In the genomic region with DNA sequence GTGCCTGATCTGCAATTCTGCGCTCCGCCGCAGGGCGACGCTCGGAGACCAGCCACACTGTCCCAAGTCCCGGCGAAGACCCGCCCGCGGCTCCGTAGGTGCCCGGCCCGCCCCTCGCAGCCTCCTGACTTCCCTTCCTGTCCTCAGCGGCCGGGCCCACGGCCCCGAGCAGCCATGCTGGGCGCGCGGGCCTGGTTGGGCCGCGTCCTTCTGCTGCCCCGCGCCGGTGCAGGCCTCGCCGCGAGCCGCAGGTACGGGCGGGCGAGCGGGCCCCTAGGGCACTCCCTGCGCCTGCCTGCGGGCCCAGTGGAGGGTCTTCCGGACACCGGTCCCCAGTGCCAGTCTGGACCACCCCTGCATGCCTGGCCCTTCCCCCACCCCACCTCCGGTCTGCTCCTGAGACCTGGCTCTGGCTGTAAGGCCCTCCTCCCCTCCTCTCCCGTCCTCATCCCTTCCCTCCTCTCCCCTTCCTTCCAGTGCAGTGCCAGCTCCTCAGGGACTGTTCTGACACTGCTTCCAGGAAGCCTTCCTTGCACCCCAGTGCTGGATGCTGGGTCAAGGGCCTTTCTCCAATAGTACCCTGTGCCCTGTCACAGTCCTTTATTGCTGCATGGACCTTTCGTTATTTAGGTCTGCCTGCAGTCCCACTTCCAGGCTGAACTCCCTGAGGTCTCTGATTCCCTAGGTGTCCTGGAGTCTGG, we compare ENCODE assay signal across 8 cellular contexts. TPM values are rescaled to one million over a fixed set of nuclear protein-coding genes. Genes with fewer than 3 reads are reported as not detected.
DNase-seq lines count a peak whose midpoint lies in the region; ATAC-seq and TF ChIP-seq lines count a peak whose summit lies in the region.

A gene (plus strand): TSS at position 140 of the 701 bp plus-strand sequence. CDS start 35 bp downstream, at position 175.

- H3K27ac Mint-ChIP-seq in activated CD4-positive, alpha-beta memory T cell treated with anti-CD3 and anti-CD28 coated beads, Interleukin-2, amount 10 ng/mL, durations not matched to agents 7 days and 5 days, result peak within 1 kb of the TSS; percentile 44

- peak within 1 kb of the TSS; percentile 73 for H3K4me3 Mint-ChIP-seq in activated CD4-positive, alpha-beta memory T cell treated with anti-CD3 and anti-CD28 coated beads, Interleukin-2, amount 10 ng/mL, durations not matched to agents 7 days and 5 days

- TF ChIP-seq CTCF in BJ (IDR thresholded peaks at IDR 0.05; ENCODE audit: insufficient read depth, low read depth, low read length) (peak; percentile 96), lung (IDR thresholded peaks at IDR 0.05; ENCODE audit: control extremely low read depth, extremely low read depth) (peak; percentile 96)

- H3K27me3 ChIP-seq in BJ (ENCODE audit: control insufficient read depth, insufficient read depth, low read length) (no peaks in the 10 kb centered on the region), lung (ENCODE audit: control insufficient read depth, insufficient read depth) (no peaks in the 10 kb centered on the region)

- ATAC-seq in HG03457 (IDR thresholded peaks at IDR 0.05; ENCODE audit: unreplicated experiment) (peak; percentile 56), lung (ENCODE audit: insufficient read depth, low FRiP score) (peak; percentile 87)

- peaks cover 23% of the 10 kb centered on the region for H3K4me1 Mint-ChIP-seq in activated CD4-positive, alpha-beta memory T cell treated with anti-CD3 and anti-CD28 coated beads, Interleukin-2, amount 10 ng/mL, durations not matched to agents 7 days and 5 days

- H3K36me3 Mint-ChIP-seq in activated CD4-positive, alpha-beta memory T cell treated with anti-CD3 and anti-CD28 coated beads, Interleukin-2, amount 10 ng/mL, durations not matched to agents 7 days and 5 days (ENCODE audit: low read depth), result no peaks in the 10 kb centered on the region

- 3 to 4% methylated on average over 25 to 42 of the region's 42 CpGs for WGBS in lung, 2 donors

- peak; percentile 29 for DNase-seq in BJ (ENCODE audit: low read depth)
- DNase-seq in GM19238 (ENCODE audit: insufficient read length, low spot score), result peak; percentile 82
- DNase-seq in NCI-H69 (lab: John Stamatoyannopoulos, UW), result peak; percentile 96
- peak; percentile 90 for DNase-seq in activated CD4-positive, alpha-beta memory T cell treated with anti-CD3 and anti-CD28 coated beads, Interleukin-2, amount 10 ng/mL, durations not matched to agents 7 days and 5 days
- DNase-seq in ecto neural progenitor cell (ENCODE audit: low spot score), result peak; percentile 96
- peak; percentile 89 for DNase-seq in lung (ENCODE audit: low spot score)
- peak; percentile 66 to 89 (median 76) for DNase-seq in stimulated activated CD4-positive, alpha-beta T cell treated with anti-CD3 and anti-CD28 coated beads, TNF-alpha, amount 100 ng/mL, for 24 hours (ENCODE audit: low read depth in 3 of 3)

- H3K27me3 Mint-ChIP-seq in activated CD4-positive, alpha-beta memory T cell treated with anti-CD3 and anti-CD28 coated beads, Interleukin-2, amount 10 ng/mL, durations not matched to agents 7 days and 5 days, result peaks cover 19% of the 10 kb centered on the region

- H3K4me1 ChIP-seq in lung (ENCODE audit: control insufficient read depth in 2 of 2, insufficient read depth in 2 of 2, low read length in 2 of 2), result peaks cover 0 to 8% of the 10 kb centered on the region in 2 donors

- peaks cover 15% of the 10 kb centered on the region for H3K36me3 ChIP-seq in BJ (ENCODE audit: control insufficient read depth, insufficient read depth, low read length)
- H3K36me3 ChIP-seq in lung (ENCODE audit: control insufficient read depth in 2 of 2, insufficient read depth in 2 of 2, low read length in 2 of 2), result peaks cover 0 to 1% of the 10 kb centered on the region in 2 donors

- H3K9me3 ChIP-seq in lung (ENCODE audit: control insufficient read depth in 2 of 2, insufficient read depth in 1 of 2, low read length in 1 of 2), result no peaks in the 10 kb centered on the region

- H3K27ac ChIP-seq in lung (ENCODE audit: low read depth in 1 of 2, low read length in 1 of 2), result peak within 1 kb of the TSS; percentile 66 to 75

- CTCF ChIA-PET in BJ (lab: Yijun Ruan, JAX), result interaction anchor here (0.7 to 8.2 kb wide), 19 partner anchors 9 to 306 kb away, joined by 3 to 186 read pairs (median 3); a partner anchor contains a TSS
- CTCF ChIA-PET in activated CD4-positive, alpha-beta memory T cell treated with anti-CD3 and anti-CD28 coated beads, Interleukin-2, amount 10 ng/mL, durations not matched to agents 7 days and 5 days (lab: Charles Lee), result interaction anchor here (0.6 to 2.5 kb wide), 6 partner anchors 78 to 432 kb away, joined by 3 to 10 read pairs (median 4); no protein-coding TSS in a partner anchor

- peak within 1 kb of the TSS; percentile 52 for H3K4me3 ChIP-seq in BJ (ENCODE audit: low read depth, low read length)
- H3K4me3 ChIP-seq in lung, result peak within 1 kb of the TSS; percentile 48

- POLR2A ChIA-PET in BJ (lab: Charles Lee), result no interaction called here
- POLR2A ChIA-PET in activated CD4-positive, alpha-beta memory T cell treated with anti-CD3 and anti-CD28 coated beads, Interleukin-2, amount 10 ng/mL, durations not matched to agents 7 days and 5 days (lab: Charles Lee), result interaction anchor here (1.8 kb wide), 1 partner anchor 80 kb away, joined by 3 read pairs; no protein-coding TSS in a partner anchor

- no peaks in the 10 kb centered on the region for H3K9me3 Mint-ChIP-seq in activated CD4-positive, alpha-beta memory T cell treated with anti-CD3 and anti-CD28 coated beads, Interleukin-2, amount 10 ng/mL, durations not matched to agents 7 days and 5 days

RNA-seq across cellular contexts. Expression of the gene that starts here (rescaled TPM):
- polyA plus RNA-seq in BJ (2011; rRNA removed) (27.7 and 46.4 TPM in 2 replicates), lung (10 to 100 TPM; 10.5 to 25.8 TPM)
- 27.6 and 31.0 TPM in 2 replicates for polyA minus RNA-seq in BJ (2011; rRNA and poly(A)+ RNA removed)
- 10 to 100 TPM; 14.5 to 17.8 TPM for total RNA-seq in activated CD4-positive, alpha-beta memory T cell treated with anti-CD3 and anti-CD28 coated beads, Interleukin-2, amount 10 ng/mL, durations not matched to agents 7 days and 5 days
- total RNA-seq in lung, result 10 to 100 TPM; 32.3 to 37.8 TPM

Comparison
In these comparisons a context has a peak if more than half of its experiments do, and no peak if none do; other contexts are left out.
1. Peak in every context shown above with its lines: DNase-seq, ATAC-seq, H3K4me3 ChIP-seq and H3K27ac ChIP-seq.
2. DNase-seq: peak in every context shown above with its lines; median percentile 96 in NCI-H69; 96 in ecto neural progenitor cell; 90 in activated CD4-positive, alpha-beta memory T cell treated with anti-CD3 and anti-CD28 coated beads, Interleukin-2, amount 10 ng/mL, durations not matched to agents 7 days and 5 days; 89 in lung; 82 in GM19238; 76 in stimulated activated CD4-positive, alpha-beta T cell treated with anti-CD3 and anti-CD28 coated beads, TNF-alpha, amount 100 ng/mL, for 24 hours; 29 in BJ.